In genomic region chr22:21102659-21103267, GRCh38 we compare ENCODE assay signal across 1 cellular context.
TF ChIP-seq lines count a peak whose summit lies in the region.

No MANE protein-coding gene starts in this region.

TF ChIP-seq in K562, 482 proteins besides CTCF, POLR2A, EP300 and RAD21 (continued from another document and continues in another):
- TF ChIP-seq E2F4 (CRISPR knock-in tag; IDR thresholded peaks at IDR 0.05; ENCODE audit: low read depth), result peak; percentile 88
- peak; percentile 42 for TF ChIP-seq GTF3C2 (IDR thresholded peaks at IDR 0.05; ENCODE audit: borderline replicate concordance, extremely low read depth, insufficient read length)
- peak; percentile 49; the same call in 1 of the 2 replicates for TF ChIP-seq CBX1 (IDR thresholded peaks at IDR 0.05; ENCODE audit: low read depth)
- no peak for TF ChIP-seq ZC3H4 (CRISPR knock-in tag; IDR thresholded peaks at IDR 0.05; ENCODE audit: borderline replicate concordance)
- peak; percentile 58; the same call in 1 of the 2 replicates for TF ChIP-seq NR1H2 (CRISPR knock-in tag; IDR thresholded peaks at IDR 0.05)
- no peak for TF ChIP-seq CBX8 (IDR thresholded peaks at IDR 0.05; ENCODE audit: borderline replicate concordance, extremely low read depth, low read depth, low read length, poor library complexity, severe bottlenecking)
- no peak for TF ChIP-seq DIDO1 (tag; IDR thresholded peaks at IDR 0.05; ENCODE audit: low read depth)
- TF ChIP-seq ARID3A (IDR thresholded peaks at IDR 0.05; ENCODE audit: borderline replicate concordance, low read depth, low read length), result peak; percentile 64; the same call in 1 of the 2 replicates
- peak; percentile 78 for TF ChIP-seq ZNF134 (CRISPR knock-in tag; conservative IDR thresholded peaks at IDR 0.05)
- no peak for TF ChIP-seq RBM22 (IDR thresholded peaks at IDR 0.05; ENCODE audit: low read depth, low read length, poor library complexity, severe bottlenecking)
- peak; percentile 69; the same call in 1 of the 2 replicates for TF ChIP-seq ZNF175 (CRISPR knock-in tag; IDR thresholded peaks at IDR 0.05; ENCODE audit: low read depth)
- no peak; the same call in 1 of the 2 replicates for TF ChIP-seq NR4A1 (CRISPR knock-in tag; IDR thresholded peaks at IDR 0.05)
- TF ChIP-seq NR4A1 (tag; IDR thresholded peaks at IDR 0.05), result 0 out of 2 replicates have a peak, but pooled peaks have one; percentile 74
- TF ChIP-seq YY1 (IDR thresholded peaks at IDR 0.05; ENCODE audit: borderline replicate concordance in 1 of 3, control insufficient read depth in 1 of 3, extremely low read depth in 1 of 3, insufficient read depth in 3 of 3, insufficient read length in 1 of 3, insufficient replicate concordance in 2 of 3, low read depth in 1 of 3, low read length in 2 of 3), result peak in 1 of 3 experiments; percentile 73
- no peak for TF ChIP-seq ZNF76 (CRISPR knock-in tag; IDR thresholded peaks at IDR 0.05; ENCODE audit: borderline replicate concordance)
- TF ChIP-seq VEZF1 (CRISPR knock-in tag; IDR thresholded peaks at IDR 0.05), result peak; percentile 51
- TF ChIP-seq JUNB (CRISPR knock-in tag; conservative IDR thresholded peaks at IDR 0.05), result peak; percentile 76
- TF ChIP-seq TCF3 (CRISPR knock-in tag; IDR thresholded peaks at IDR 0.05), result peak; percentile 46; the same call in 1 of the 2 replicates
- 0 out of 2 replicates have a peak, but pooled peaks have one; percentile 68 for TF ChIP-seq EZH2 (IDR thresholded peaks at IDR 0.05; ENCODE audit: borderline replicate concordance, low read depth, low read length)
- peak; percentile 78 for TF ChIP-seq FOSL1 (tag; conservative IDR thresholded peaks at IDR 0.05)
- no peak for TF ChIP-seq RUNX1 (IDR thresholded peaks at IDR 0.05; ENCODE audit: low read depth)
- TF ChIP-seq XRCC3 (IDR thresholded peaks at IDR 0.05), result no peak
- TF ChIP-seq ZNF41 (CRISPR knock-in tag; conservative IDR thresholded peaks at IDR 0.05), result peak; percentile 57
- peak; percentile 37; the same call in 1 of the 2 replicates for TF ChIP-seq NFXL1 (CRISPR knock-in tag; IDR thresholded peaks at IDR 0.05)
- TF ChIP-seq TFAP4 (CRISPR knock-in tag; IDR thresholded peaks at IDR 0.05; ENCODE audit: borderline replicate concordance), result peak; percentile 75; the same call in 1 of the 2 replicates
- peak; percentile 70 for TF ChIP-seq MGA (IDR thresholded peaks at IDR 0.05)
- TF ChIP-seq HMG20A (CRISPR knock-in tag; conservative IDR thresholded peaks at IDR 0.05), result no peak
- peak; percentile 95 for TF ChIP-seq MAX (CRISPR knock-in tag; IDR thresholded peaks at IDR 0.05)
- peak; percentile 71; the same call in 1 of the 2 replicates for TF ChIP-seq MYNN (IDR thresholded peaks at IDR 0.05)
- no peak for TF ChIP-seq MYNN (CRISPR knock-in tag; IDR thresholded peaks at IDR 0.05)
- peak; percentile 85; the same call in 1 of the 2 replicates for TF ChIP-seq ZNF224 (CRISPR knock-in tag; IDR thresholded peaks at IDR 0.05)
- peak; percentile 22; the same call in 1 of the 2 replicates for TF ChIP-seq ZBTB49 (CRISPR knock-in tag; IDR thresholded peaks at IDR 0.05; ENCODE audit: borderline replicate concordance)
- no peak for TF ChIP-seq ZNF165 (CRISPR knock-in tag; IDR thresholded peaks at IDR 0.05; ENCODE audit: borderline replicate concordance)
